18 cellular contexts compared by ENCODE assay signal in genomic region chr14:102418853-102419240, GRCh38. TPM values are rescaled to one million over a fixed set of nuclear protein-coding genes. Genes with fewer than 3 reads are reported as not detected.
DNase-seq lines count a peak whose midpoint lies in the region; TF ChIP-seq lines count a peak whose summit lies in the region.
"Had no signal": no experiment of that assay in that cellular context is flagged by ENCODE, and none has a peak within 500 bp of the region (broad histone marks: within the 10 kb centered on the region; RNA-seq: fewer than 3 reads in every experiment).

No MANE protein-coding gene starts in this region.

- no peaks in the 10 kb centered on the region for H3K79me2 ChIP-seq in hepatocyte

- H2AFZ ChIP-seq in hepatocyte, result no peak overlapping the region

- TF ChIP-seq POLR2A in sigmoid colon (IDR thresholded peaks at IDR 0.05) (no peak), suprapubic skin (IDR thresholded peaks at IDR 0.05) (no peak)

- POLR2A ChIA-PET in activated CD4-positive, alpha-beta T cell treated with anti-CD3 and anti-CD28 coated beads, Interleukin-2, amount 10 ng/mL, durations not matched to agents 7 days and 5 days (lab: Charles Lee), result no interaction called here

- intact Hi-C loops in sigmoid colon (cut with DNase I), result no loop called here

- H3K9me3 ChIP-seq in sigmoid colon (no peaks in the 10 kb centered on the region), suprapubic skin (no peaks in the 10 kb centered on the region), hepatocyte (ENCODE audit: low read depth) (no peaks in the 10 kb centered on the region)
- H3K9me3 ChIP-seq: MG63, Peyer's patch had no signal

- CTCF ChIA-PET in activated CD4-positive, alpha-beta T cell treated with anti-CD3 and anti-CD28 coated beads, Interleukin-2, amount 10 ng/mL, durations not matched to agents 7 days and 5 days (lab: Charles Lee), result no interaction called here

- no peaks in the 10 kb centered on the region for H3K4me1 Mint-ChIP-seq in activated CD4-positive, alpha-beta T cell treated with anti-CD3 and anti-CD28 coated beads, Interleukin-2, amount 10 ng/mL, durations not matched to agents 7 days and 5 days

- H3K27ac Mint-ChIP-seq in activated CD4-positive, alpha-beta T cell treated with anti-CD3 and anti-CD28 coated beads, Interleukin-2, amount 10 ng/mL, durations not matched to agents 7 days and 5 days, result peak overlapping the region; percentile 58
- H3K27ac Mint-ChIP-seq: CD8-positive, alpha-beta T cell; HFFc6 had no signal

- H3K27me3 ChIP-seq in sigmoid colon, result no peaks in the 10 kb centered on the region
- no peaks in the 10 kb centered on the region for H3K27me3 ChIP-seq in suprapubic skin
- H3K27me3 ChIP-seq in hepatocyte, result no peaks in the 10 kb centered on the region
- H3K27me3 ChIP-seq: MG63, Peyer's patch had no signal

- TF ChIP-seq CTCF in sigmoid colon (IDR thresholded peaks at IDR 0.05), result no peak
- TF ChIP-seq CTCF in suprapubic skin (IDR thresholded peaks at IDR 0.05), result no peak
- no peak for TF ChIP-seq CTCF in hepatocyte (IDR thresholded peaks at IDR 0.05; ENCODE audit: poor library complexity)

- no peak for DNase-seq in activated CD4-positive, alpha-beta T cell treated with anti-CD3 and anti-CD28 coated beads, Interleukin-2, amount 10 ng/mL, durations not matched to agents 7 days and 5 days
- no peak for DNase-seq in activated CD4-positive, alpha-beta T cell treated with anti-CD3 and anti-CD28 coated beads, Interleukin-2, amount 50 U/mL, for 1 hour
- DNase-seq in caudate nucleus (lab: John Stamatoyannopoulos, UW), result peak in 1 of 61 donors; percentile 68
- DNase-seq in islet precursor cell, result peak; percentile 27
- DNase-seq in sigmoid colon, result peak; percentile 47
- no peak for DNase-seq in suprapubic skin (ENCODE audit: low spot score in 2 of 2)
- no peak for DNase-seq in hepatocyte (ENCODE audit: low spot score)
- no peak for DNase-seq in T-helper 1 cell
- DNase-seq: CD8-positive, alpha-beta T cell; GOT3; HFFc6; MG63; NCI-H1092 treated with DMSO at 0.1 percent for 48 hours; NCI-H187; NCI-H2171; Peyer's patch had no signal

- H3K4me3 ChIP-seq in sigmoid colon (no peak overlapping the region), suprapubic skin (no peak overlapping the region), hepatocyte (no peak overlapping the region)
- H3K4me3 ChIP-seq: MG63, Peyer's patch had no signal

- H3K9me3 Mint-ChIP-seq in activated CD4-positive, alpha-beta T cell treated with anti-CD3 and anti-CD28 coated beads, Interleukin-2, amount 10 ng/mL, durations not matched to agents 7 days and 5 days, result no peaks in the 10 kb centered on the region
- H3K9me3 Mint-ChIP-seq: CD8-positive, alpha-beta T cell; HFFc6 had no signal

- H3K4me1 ChIP-seq in sigmoid colon (peaks cover 0 to 16% (median 12%) of the 10 kb centered on the region in 4 donors), suprapubic skin (no peaks in the 10 kb centered on the region), hepatocyte (ENCODE audit: insufficient read depth) (no peaks in the 10 kb centered on the region)
- H3K4me1 ChIP-seq: Peyer's patch had no signal

- no peak overlapping the region for H3K4me2 ChIP-seq in hepatocyte
- H3K4me2 ChIP-seq: KMS-11 had no signal

- no peaks in the 10 kb centered on the region for H3K9me2 ChIP-seq in hepatocyte (replicated peaks; ENCODE audit: insufficient read depth)

- no peaks in the 10 kb centered on the region for H3K36me3 Mint-ChIP-seq in activated CD4-positive, alpha-beta T cell treated with anti-CD3 and anti-CD28 coated beads, Interleukin-2, amount 10 ng/mL, durations not matched to agents 7 days and 5 days (ENCODE audit: low read depth)

- no peaks in the 10 kb centered on the region for H4K20me1 ChIP-seq in hepatocyte (ENCODE audit: insufficient read depth, poor library complexity, severe bottlenecking)

- H3K27me3 Mint-ChIP-seq in activated CD4-positive, alpha-beta T cell treated with anti-CD3 and anti-CD28 coated beads, Interleukin-2, amount 10 ng/mL, durations not matched to agents 7 days and 5 days, result no peaks in the 10 kb centered on the region

- WGBS in sigmoid colon, 2 donors, result 96 to 97% methylated on average over 14 of the region's 14 CpGs
- WGBS in suprapubic skin, result 96% methylated on average over 14 of the region's 14 CpGs
- 93% methylated on average over 14 of the region's 14 CpGs for WGBS in hepatocyte (ENCODE audit: low lambda C conversion rate, missing lambda C conversion rate)

- TF ChIP-seq EP300 in sigmoid colon (IDR thresholded peaks at IDR 0.05) (no peak), suprapubic skin (IDR thresholded peaks at IDR 0.05) (no peak)

- H3K4me3 Mint-ChIP-seq in activated CD4-positive, alpha-beta T cell treated with anti-CD3 and anti-CD28 coated beads, Interleukin-2, amount 10 ng/mL, durations not matched to agents 7 days and 5 days, result no peak overlapping the region
- H3K4me3 Mint-ChIP-seq: CD8-positive, alpha-beta T cell; HFFc6 had no signal

- H3K27ac ChIP-seq in caudate nucleus (ENCODE audit: low read depth, low read length) (peak overlapping the region; percentile 2), sigmoid colon (no peak overlapping the region), suprapubic skin (no peak overlapping the region), hepatocyte (no peak overlapping the region)
- H3K27ac ChIP-seq: 22Rv1, KMS-11, Peyer's patch had no signal

- H3K36me3 ChIP-seq in sigmoid colon (peaks cover 0 to 25% (median 12%) of the 10 kb centered on the region in 4 donors), suprapubic skin (peaks cover 15% of the 10 kb centered on the region), hepatocyte (replicated peaks; ENCODE audit: insufficient read depth, low read depth) (no peaks in the 10 kb centered on the region)
- H3K36me3 ChIP-seq: MG63 had no signal

RNA-seq across cellular contexts. Expression of gene TECPR2, which starts 56.1 kb away (rescaled TPM):
- 10 to 100 TPM in 1 of 2 experiments, 1 to 10 TPM in 1; 8.2 to 10.7 TPM for total RNA-seq in activated CD4-positive, alpha-beta T cell treated with anti-CD3 and anti-CD28 coated beads, Interleukin-2, amount 10 ng/mL, durations not matched to agents 7 days and 5 days
- 10 to 100 TPM; 15.3 to 51.0 (median 17.2) TPM for total RNA-seq in sigmoid colon
- 1 to 10 TPM; 2.1 to 9.0 (median 8.5) TPM for polyA plus RNA-seq in sigmoid colon
- 10 to 100 TPM; 12.1 to 22.6 (median 16.8) TPM for total RNA-seq in suprapubic skin
- 12.4 and 20.1 TPM in 2 replicates for total RNA-seq in hepatocyte
- polyA plus RNA-seq in hepatocyte, result 7.3 and 9.5 TPM in 2 replicates

RNA-seq across cellular contexts. Expression of gene CINP, which starts 56.2 kb away (rescaled TPM):
- 10 to 100 TPM; 26.8 to 33.7 TPM for total RNA-seq in activated CD4-positive, alpha-beta T cell treated with anti-CD3 and anti-CD28 coated beads, Interleukin-2, amount 10 ng/mL, durations not matched to agents 7 days and 5 days
- total RNA-seq in sigmoid colon (10 to 100 TPM; 12.5 to 24.6 (median 19.8) TPM), suprapubic skin (10 to 100 TPM; 28.3 to 35.1 (median 29.4) TPM), hepatocyte (30.5 and 40.2 TPM in 2 replicates)
- polyA plus RNA-seq in sigmoid colon (10 to 100 TPM; 21.5 to 46.2 (median 35.0) TPM), hepatocyte (22.9 and 33.8 TPM in 2 replicates)

Comparison
In these comparisons a context has a peak if more than half of its experiments do, and no peak if none do; other contexts are left out.
1. DNase-seq: peak in islet precursor cell (single experiment) and sigmoid colon (single experiment); none in activated CD4-positive, alpha-beta T cell treated with anti-CD3 and anti-CD28 coated beads, Interleukin-2, amount 10 ng/mL, durations not matched to agents 7 days and 5 days (single experiment), activated CD4-positive, alpha-beta T cell treated with anti-CD3 and anti-CD28 coated beads, Interleukin-2, amount 50 U/mL, for 1 hour (single experiment), suprapubic skin (0 of 2), hepatocyte (single experiment) and T-helper 1 cell (0 of 5).